Comparison of ENCODE assay signal across 12 cellular contexts in the genomic region with DNA sequence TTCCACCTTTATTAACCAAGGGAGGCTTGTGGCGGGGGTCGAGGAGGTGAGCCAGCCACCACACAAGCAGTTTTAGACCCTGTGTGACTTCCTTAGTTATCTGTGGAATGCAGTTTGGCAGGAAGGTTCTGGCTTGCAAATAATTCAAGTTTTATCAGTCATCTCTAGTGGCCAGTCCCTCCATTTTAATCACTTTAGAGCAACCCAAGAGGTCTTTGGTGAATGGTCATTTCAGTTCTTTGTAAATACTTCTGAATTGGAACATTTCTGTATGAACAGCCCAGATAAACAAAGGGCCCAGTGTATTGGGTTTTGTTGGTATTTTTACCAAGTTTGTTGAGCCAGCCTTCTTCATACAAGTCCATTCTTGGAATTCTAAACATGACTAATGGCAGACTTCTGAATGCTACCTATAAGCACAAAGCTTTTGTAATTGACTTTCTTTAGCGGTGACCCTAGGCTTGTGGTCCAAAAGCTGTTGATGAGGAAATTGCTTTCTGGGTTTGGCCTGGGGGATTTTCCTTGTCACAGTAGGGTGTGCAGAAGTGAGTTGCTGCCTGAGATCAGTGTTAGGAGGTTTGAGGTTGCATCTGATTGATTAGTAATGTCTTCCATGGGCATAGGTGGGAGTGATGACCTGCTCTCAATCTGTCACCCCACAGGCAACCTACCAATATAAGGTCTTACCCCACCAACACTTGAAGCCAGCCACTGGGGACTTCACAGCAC.
DNase-seq lines count a peak whose midpoint lies in the region; ATAC-seq and TF ChIP-seq lines count a peak whose summit lies in the region.
"Had no signal": no experiment of that assay in that cellular context is flagged by ENCODE, and none has a peak within 500 bp of the region (broad histone marks: within the 10 kb centered on the region; RNA-seq: fewer than 3 reads in every experiment).

No MANE protein-coding gene starts in this region.

- TF ChIP-seq CTCF in PC-9 (conservative IDR thresholded peaks at IDR 0.05) (no peak), retinal pigment epithelial cell (conservative IDR thresholded peaks at IDR 0.05; ENCODE audit: low read depth, low read length) (no peak)

- WGBS in aorta, 2 donors = 32 to 48% methylated on average over 3 of the region's 3 CpGs

- no peaks in the 10 kb centered on the region for H4K20me1 ChIP-seq in PC-9 (ENCODE audit: insufficient read depth)

- H3F3A ChIP-seq in PC-9 (ENCODE audit: insufficient read depth, low read depth) = peaks cover 38% of the 10 kb centered on the region

- H3K36me3 ChIP-seq in PC-9 (ENCODE audit: low read depth) = no peaks in the 10 kb centered on the region
- no peaks in the 10 kb centered on the region for H3K36me3 ChIP-seq in aorta (ENCODE audit: control insufficient read depth in 1 of 2, insufficient read depth in 2 of 2, low read length in 1 of 2)
- H3K36me3 ChIP-seq: left ventricle myocardium inferior had no signal

- H3K4me1 ChIP-seq in PC-9 (replicated peaks; ENCODE audit: insufficient read depth) (peaks cover 48% of the 10 kb centered on the region), aorta (ENCODE audit: control insufficient read depth in 1 of 2, insufficient read depth in 2 of 2, low read length in 2 of 2) (peaks cover 0 to 2% of the 10 kb centered on the region in 2 donors)
- H3K4me1 ChIP-seq: left ventricle myocardium inferior had no signal

- CTCF ChIA-PET in PC-9 (lab: Charles Lee) = no interaction called here

- no TSS peak for BruUV-seq in PC-9 (replicated peaks; lab: Mats Ljungman, UMichigan)

- ATAC-seq in left colon (no peak), aorta (ENCODE audit: low FRiP score) (no peak), HG02885 (IDR thresholded peaks at IDR 0.05; ENCODE audit: poor library complexity, unreplicated experiment) (no peak)
- ATAC-seq: activated CD8-positive, alpha-beta memory T cell treated with anti-CD3 and anti-CD28 coated beads, Interleukin-2, amount 10 ng/mL, durations not matched to agents 7 days and 5 days had no signal

- DNase-seq in GM04503 (ENCODE audit: low read depth) = peak; percentile 31
- DNase-seq in PC-9 = peak; percentile 61 to 91
- peak; percentile 89 for DNase-seq in foreskin melanocyte
- DNase-seq in retinal pigment epithelial cell (ENCODE audit: low read depth) = peak; percentile 44
- no peak for DNase-seq in left colon
- no peak for DNase-seq in aorta
- no peak for DNase-seq in activated CD4-positive, CD25-positive, alpha-beta regulatory T cell treated with anti-CD3 and anti-CD28 coated beads, Interleukin-2, amount 50 U/mL, for 72 hours
- DNase-seq: activated CD8-positive, alpha-beta memory T cell treated with anti-CD3 and anti-CD28 coated beads, Interleukin-2, amount 10 ng/mL, durations not matched to agents 7 days and 5 days; left ventricle myocardium inferior; stimulated activated CD4-positive, alpha-beta T cell treated with anti-CD3 and anti-CD28 coated beads, Interleukin-4, amount 100 ng/mL, for 4 hours; T-helper 9 cell had no signal

- POLR2A ChIA-PET in PC-9 (lab: Charles Lee; ENCODE audit: unreplicated experiment) = interaction anchor here (0.6 to 0.7 kb wide), 2 partner anchors 427 to 1044 kb away, joined by 6 to 7 read pairs; a partner anchor contains a TSS

- no peaks in the 10 kb centered on the region for H3K9me2 ChIP-seq in PC-9 (ENCODE audit: insufficient read depth)

- H3K27ac ChIP-seq in PC-9 (peak overlapping the region; percentile 67), aorta (ENCODE audit: low read depth in 1 of 2, low read length in 2 of 2) (no peak overlapping the region)
- H3K27ac ChIP-seq: left ventricle myocardium inferior had no signal

- no peaks in the 10 kb centered on the region for H3K27me3 ChIP-seq in PC-9 (ENCODE audit: insufficient read depth, low read depth)
- no peaks in the 10 kb centered on the region for H3K27me3 ChIP-seq in aorta (ENCODE audit: control insufficient read depth in 1 of 2, insufficient read depth in 2 of 2, low read length in 1 of 2)

- no peak overlapping the region; the same call in 1 of the 2 replicates for H3K4me3 ChIP-seq in PC-9
- H3K4me3 ChIP-seq in retinal pigment epithelial cell (ENCODE audit: low read length) = no peak overlapping the region
- H3K4me3 ChIP-seq in aorta (ENCODE audit: low read length in 2 of 2) = no peak overlapping the region
- H3K4me3 ChIP-seq: left ventricle myocardium inferior had no signal

- H2AFZ ChIP-seq in PC-9 = no peak overlapping the region

- H3K4me2 ChIP-seq in PC-9 = peak overlapping the region; percentile 65

- H3K9me3 ChIP-seq in PC-9 (ENCODE audit: insufficient read depth, low read depth) (no peaks in the 10 kb centered on the region), aorta (ENCODE audit: control insufficient read depth, low read length) (no peaks in the 10 kb centered on the region)
- H3K9me3 ChIP-seq: left ventricle myocardium inferior had no signal

- H3K79me2 ChIP-seq in PC-9 (ENCODE audit: low read depth) = peaks cover 43% of the 10 kb centered on the region

- intact Hi-C loops in PC-9 (cut with micrococcal nuclease; ENCODE audit: unreplicated experiment) (loop anchor here (2.0 kb wide), 3 partner anchors 48 to 178 kb away; no protein-coding TSS in a partner anchor), left colon (cut with DNase I, micrococcal nuclease) (loop anchor here in 1 of 2 donors (5.0 kb wide), 1 partner anchor 36 kb away; no protein-coding TSS in a partner anchor), aorta (cut with DNase I) (no loop called here)

Comparison
In these comparisons a context has a peak if more than half of its experiments do, and no peak if none do; other contexts are left out.
1. DNase-seq: peak in GM04503 (single experiment), PC-9 (2 of 2), foreskin melanocyte (single experiment) and retinal pigment epithelial cell (single experiment); none in left colon (0 of 2), aorta (0 of 2) and activated CD4-positive, CD25-positive, alpha-beta regulatory T cell treated with anti-CD3 and anti-CD28 coated beads, Interleukin-2, amount 50 U/mL, for 72 hours (single experiment).